Comparison of ENCODE assay signal across 16 cellular contexts in genomic region chr5:116509483-116510244, GRCh38.
DNase-seq lines count a peak whose midpoint lies in the region; ATAC-seq and TF ChIP-seq lines count a peak whose summit lies in the region.
"Had no signal": no experiment of that assay in that cellular context is flagged by ENCODE, and none has a peak within 500 bp of the region (broad histone marks: within the 10 kb centered on the region; RNA-seq: fewer than 3 reads in every experiment).

No MANE protein-coding gene starts in this region.

- H3K27ac Mint-ChIP-seq in brain = peak overlapping the region in 4 of 5 experiments; percentile 0 to 58 (median 22)
- peak overlapping the region; percentile 1 to 65 (median 36) for H3K27ac Mint-ChIP-seq in nephron
- H3K27ac Mint-ChIP-seq: CD8-positive, alpha-beta T cell; HFFc6 had no signal

- H3K27me3 Mint-ChIP-seq in brain (no peaks in the 10 kb centered on the region), nephron (ENCODE audit: low read depth) (no peaks in the 10 kb centered on the region)

- POLR2A ChIA-PET in GM10248 (lab: Yijun Ruan, JAX) = no interaction called here

- peaks cover 82% of the 10 kb centered on the region for H3K4me1 Mint-ChIP-seq in brain
- peaks cover 82% of the 10 kb centered on the region for H3K4me1 Mint-ChIP-seq in nephron

- H3K4me3 Mint-ChIP-seq in brain (no peak overlapping the region), nephron (no peak overlapping the region)
- H3K4me3 Mint-ChIP-seq: CD8-positive, alpha-beta T cell; HFFc6 had no signal

- ATAC-seq in left ventricle myocardium superior (peak; percentile 19), Right ventricle myocardium superior (ENCODE audit: poor library complexity) (no peak), HG03378 (IDR thresholded peaks at IDR 0.05; ENCODE audit: unreplicated experiment) (no peak)
- ATAC-seq: CD8-positive, alpha-beta T cell; HepG2 had no signal

- TF ChIP-seq CTCF in brain (conservative IDR thresholded peaks at IDR 0.05) = no peak
- TF ChIP-seq CTCF in nephron (IDR thresholded peaks at IDR 0.05; ENCODE audit: unreplicated experiment in 3 of 3) = no peak
- no peak for TF ChIP-seq CTCF in GM10248 (IDR thresholded peaks at IDR 0.05; ENCODE audit: control extremely low read depth, extremely low read depth, low read depth, missing control alignments)

- peaks cover 0 to 13% (median 0%) of the 10 kb centered on the region in 5 experiments for H3K9me3 Mint-ChIP-seq in brain
- no peaks in the 10 kb centered on the region for H3K9me3 Mint-ChIP-seq in nephron
- H3K9me3 Mint-ChIP-seq: CD8-positive, alpha-beta T cell; HFFc6 had no signal

- DNase-seq in left ventricle myocardium superior (no peak), Right ventricle myocardium superior (no peak), SKM-1 (lab: John Stamatoyannopoulos, UW; ENCODE audit: unreplicated experiment) (no peak), GM10248 (ENCODE audit: extremely low spot score) (no peak)
- DNase-seq: CD8-positive, alpha-beta T cell; DND-41; GOT3; HFFc6; KG1; NCI-H1417 treated with DMSO at 0.1 percent for 48 hours; NCI-H1930; NCI-H69 had no signal

- H3K36me3 Mint-ChIP-seq in brain (peaks cover 34% of the 10 kb centered on the region), nephron (ENCODE audit: low read depth) (peaks cover 19% of the 10 kb centered on the region)

- intact Hi-C loops in left ventricle myocardium superior (cut with micrococcal nuclease) = no loop called here
- intact Hi-C loops in Right ventricle myocardium superior (cut with DNase I) = no loop called here

- CTCF ChIA-PET in GM10248 (lab: Yijun Ruan, JAX) = interaction anchor here (1.8 kb wide), 1 partner anchor 10 kb away, joined by 6 read pairs; no protein-coding TSS in a partner anchor
